21 cellular contexts compared by ENCODE assay signal in genomic region chr15:57423599-57424140, GRCh38. TPM values are rescaled to one million over a fixed set of nuclear protein-coding genes. Genes with fewer than 3 reads are reported as not detected.
DNase-seq lines count a peak whose midpoint lies in the region; ATAC-seq and TF ChIP-seq lines count a peak whose summit lies in the region.
"Had no signal": no experiment of that assay in that cellular context is flagged by ENCODE, and none has a peak within 500 bp of the region (broad histone marks: within the 10 kb centered on the region; RNA-seq: fewer than 3 reads in every experiment).

No MANE protein-coding gene starts in this region.

- no peak overlapping the region for H2BK120ac ChIP-seq in neuronal stem cell (ENCODE audit: low read depth, low read length)

- WGBS in neuronal stem cell (ENCODE audit: extremely low coverage in 2 of 2, insufficient read length in 2 of 2, insufficient replicate concordance in 1 of 2), 2 donors, result no CpG with 5 or more reads among the region's 15 CpGs

- no peak overlapping the region for H4K91ac ChIP-seq in neuronal stem cell (ENCODE audit: low read depth, low read length, poor library complexity)

- H3K4me1 ChIP-seq in cardiac muscle cell (ENCODE audit: low read depth), result peaks cover 71% of the 10 kb centered on the region
- H3K4me1 ChIP-seq in neuronal stem cell (ENCODE audit: control insufficient read depth in 2 of 2, insufficient read depth in 1 of 2, low read depth in 1 of 2, low read length in 2 of 2), result peaks cover 5 to 7% of the 10 kb centered on the region in 2 donors
- H3K4me1 ChIP-seq: BE2C had no signal

- ATAC-seq in Right ventricle myocardium inferior, result no peak
- ATAC-seq: Panc1 had no signal

- no peak overlapping the region for H3K23ac ChIP-seq in neuronal stem cell (ENCODE audit: low read depth, low read length, poor library complexity)

- H2BK12ac ChIP-seq in neuronal stem cell (ENCODE audit: low read length), result no peak overlapping the region

- H3K27ac ChIP-seq in cardiac muscle cell (peak overlapping the region; percentile 80), neuronal stem cell (replicated peaks; ENCODE audit: low read length) (no peak overlapping the region)
- H3K27ac ChIP-seq: 22Rv1 had no signal

- no peak overlapping the region for H3K4me2 ChIP-seq in neuronal stem cell (ENCODE audit: insufficient read depth, low read length, poor library complexity, severe bottlenecking)
- H3K4me2 ChIP-seq: SK-N-SH had no signal

- H3K4me3 ChIP-seq in cardiac muscle cell (no peak overlapping the region), neuronal stem cell (ENCODE audit: low read length in 2 of 2) (no peak overlapping the region), H7 (ENCODE audit: insufficient read depth, low read depth, low read length) (no peak overlapping the region)
- H3K4me3 ChIP-seq: HAP-1 had no signal

- peaks cover 57% of the 10 kb centered on the region for H3K4me1 Mint-ChIP-seq in endothelial cell (ENCODE audit: unreplicated experiment)

- no peaks in the 10 kb centered on the region for H3K79me1 ChIP-seq in neuronal stem cell (ENCODE audit: low read depth, low read length)

- H3K9me3 ChIP-seq in cardiac muscle cell (ENCODE audit: low read depth) (no peaks in the 10 kb centered on the region), neuronal stem cell (replicated peaks in 1 of 2; ENCODE audit: control insufficient read depth in 2 of 2, insufficient read depth in 1 of 2, low read depth in 1 of 2, low read length in 2 of 2) (peaks cover 0 to 3% of the 10 kb centered on the region in 2 donors)
- H3K9me3 ChIP-seq: BE2C, HAP-1, SK-N-SH had no signal

- H3K27me3 ChIP-seq in cardiac muscle cell (no peaks in the 10 kb centered on the region), neuronal stem cell (ENCODE audit: control insufficient read depth in 3 of 3, insufficient read depth in 3 of 3, low read depth in 1 of 3, low read length in 3 of 3) (no peaks in the 10 kb centered on the region), H7 (ENCODE audit: control insufficient read depth, insufficient read depth, low read length) (no peaks in the 10 kb centered on the region)
- H3K27me3 ChIP-seq: BE2C had no signal

- H3K36me3 ChIP-seq in cardiac muscle cell (no peaks in the 10 kb centered on the region), neuronal stem cell (replicated peaks in 1 of 2; ENCODE audit: control insufficient read depth in 2 of 2, insufficient read depth in 2 of 2, low read length in 2 of 2) (no peaks in the 10 kb centered on the region), H7 (replicated peaks; ENCODE audit: control insufficient read depth, insufficient read depth, low read length) (no peaks in the 10 kb centered on the region)
- H3K36me3 ChIP-seq: BE2C, HAP-1 had no signal

- DNase-seq in cardiac muscle cell (ENCODE audit: low read depth in 1 of 2, low spot score in 1 of 2) (no peak), Right ventricle myocardium inferior (ENCODE audit: missing footprints) (no peak), endothelial cell (ENCODE audit: low spot score) (no peak), neuronal stem cell (ENCODE audit: low spot score) (no peak), H7 (no peak), OCI-M1 (lab: John Stamatoyannopoulos, UW) (no peak), HT-29 (ENCODE audit: low spot score) (no peak)
- DNase-seq: BE2C, DMS153, DND-41, NCI-H1092, NCI-H1417 treated with DMSO at 0.1 percent for 48 hours, NCI-H1694 treated with DMSO at 0.1 percent for 48 hours, NCI-H2081, NCI-H2227 treated with DMSO at 0.1 percent for 48 hours, NCI-H526 treated with DMSO at 0.1 percent for 48 hours, SIG-M5, SK-N-SH had no signal

- H3K4me3 Mint-ChIP-seq in endothelial cell (ENCODE audit: unreplicated experiment), result peak overlapping the region; percentile 63

- no peak overlapping the region for H3K9ac ChIP-seq in neuronal stem cell (ENCODE audit: low read depth, low read length, poor library complexity)
- H3K9ac ChIP-seq: SK-N-SH had no signal

- H3K18ac ChIP-seq in neuronal stem cell (ENCODE audit: low read length), result peak overlapping the region; percentile 32

- H3K4ac ChIP-seq in neuronal stem cell (ENCODE audit: low read length), result no peak overlapping the region

- intact Hi-C loops in Right ventricle myocardium inferior (cut with DNase I), result no loop called here

- H2AFZ ChIP-seq in neuronal stem cell (ENCODE audit: low read length), result no peak overlapping the region

- H3K36me3 Mint-ChIP-seq in endothelial cell (ENCODE audit: low read depth, unreplicated experiment), result peaks cover 50% of the 10 kb centered on the region

- no peaks in the 10 kb centered on the region for H3K9me3 Mint-ChIP-seq in endothelial cell (ENCODE audit: unreplicated experiment)

- no peak overlapping the region for H3K27ac Mint-ChIP-seq in endothelial cell (ENCODE audit: unreplicated experiment)

- peaks cover 5% of the 10 kb centered on the region for H3K27me3 Mint-ChIP-seq in endothelial cell (ENCODE audit: unreplicated experiment)

- TF ChIP-seq CTCF in cardiac muscle cell (IDR thresholded peaks at IDR 0.05; ENCODE audit: low read depth, low read length) (no peak), endothelial cell (IDR thresholded peaks at IDR 0.05; ENCODE audit: unreplicated experiment) (no peak)

- H3K14ac ChIP-seq in neuronal stem cell (ENCODE audit: low read length), result no peak overlapping the region

- H2AK5ac ChIP-seq in neuronal stem cell (ENCODE audit: low read depth, low read length), result no peak overlapping the region

- no peak overlapping the region for H4K8ac ChIP-seq in neuronal stem cell (ENCODE audit: low read depth, low read length)

- no peak overlapping the region for H2BK15ac ChIP-seq in neuronal stem cell (ENCODE audit: low read length)

- no peak overlapping the region for H2BK5ac ChIP-seq in neuronal stem cell (ENCODE audit: low read length)

RNA-seq across cellular contexts. Expression of gene CGNL1, which starts 47.4 kb away (rescaled TPM):
- 97.4 and 134 TPM in 2 replicates for total RNA-seq in cardiac muscle cell
- 62.9 and 75.4 TPM in 2 replicates for polyA plus RNA-seq in cardiac muscle cell
- total RNA-seq in Right ventricle myocardium inferior, result 10.0 TPM
- 238 TPM for total RNA-seq in endothelial cell (ENCODE audit: unreplicated experiment)
- polyA plus RNA-seq in neuronal stem cell (2013, experiment 1 of 2), result 2.3 TPM
- 2.3 TPM for polyA plus RNA-seq in neuronal stem cell (2013, experiment 2 of 2)
- 10.6 and 17.0 TPM in 2 replicates for total RNA-seq in H7 (2014; rRNA removed; shearing (Covaris generic))
- total RNA-seq in HT-29 (2014; rRNA removed; shearing (Covaris generic)), result 0.29 and 0.36 TPM in 2 replicates
